In the genomic region with DNA sequence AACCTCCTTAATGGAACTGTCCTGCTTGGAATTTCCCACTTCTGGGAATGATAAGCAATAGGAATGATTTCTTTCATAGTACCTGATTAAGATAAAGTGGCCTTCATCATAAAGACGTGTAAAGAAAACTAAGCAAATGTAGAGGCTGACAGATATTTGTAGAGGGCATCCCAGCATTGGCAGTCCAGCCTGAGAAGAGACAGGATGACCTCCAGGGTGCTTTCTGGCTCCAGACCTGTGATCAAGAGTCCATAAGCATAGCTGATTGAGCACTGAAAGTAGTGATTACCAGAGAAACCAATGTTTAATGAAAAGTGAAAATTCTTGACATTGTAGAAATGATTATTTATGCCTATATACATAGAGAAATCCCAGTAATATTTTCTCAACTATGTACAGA, we compare ENCODE assay signal across 1 cellular context.
TF ChIP-seq lines count a peak whose summit lies in the region.

No MANE protein-coding gene starts in this region.

TF ChIP-seq in A549, 52 proteins besides CTCF, POLR2A, EP300 and RAD21 (continued from another document):
- TF ChIP-seq, protein P1, sequence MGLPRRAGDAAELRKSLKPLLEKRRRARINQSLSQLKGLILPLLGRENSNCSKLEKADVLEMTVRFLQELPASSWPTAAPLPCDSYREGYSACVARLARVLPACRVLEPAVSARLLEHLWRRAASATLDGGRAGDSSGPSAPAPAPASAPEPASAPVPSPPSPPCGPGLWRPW (IDR thresholded peaks at IDR 0.05): no peak
- TF ChIP-seq FOSL2 (IDR thresholded peaks at IDR 0.05) (no peak), FOSL2 (CRISPR knock-in tag; IDR thresholded peaks at IDR 0.05) (no peak)
